ENCODE assay signal across 1 cellular context in the genomic region with DNA sequence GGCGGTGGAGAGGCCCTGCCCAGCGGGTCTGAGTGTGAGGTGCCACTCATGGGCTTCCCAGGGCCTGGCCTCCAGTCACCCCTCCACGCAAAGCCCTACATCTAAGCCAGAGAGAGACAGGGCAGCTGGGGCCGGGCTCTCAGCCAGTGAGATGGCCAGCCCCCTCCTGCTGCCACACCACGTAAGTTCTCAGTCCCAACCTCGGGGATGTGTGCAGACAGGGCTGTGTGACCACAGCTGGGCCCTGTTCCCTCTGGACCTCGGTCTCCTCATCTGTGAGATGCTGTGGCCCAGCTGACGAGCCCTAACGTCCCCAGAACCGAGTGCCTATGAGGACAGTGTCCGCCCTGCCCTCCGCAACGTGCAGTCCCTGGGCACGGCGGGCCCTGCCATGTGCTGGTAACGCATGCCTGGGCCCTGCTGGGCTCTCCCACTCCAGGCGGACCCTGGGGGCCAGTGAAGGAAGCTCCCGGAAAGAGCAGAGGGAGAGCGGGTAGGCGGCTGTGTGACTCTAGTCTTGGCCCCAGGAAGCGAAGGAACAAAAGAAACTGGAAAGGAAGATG.
TF ChIP-seq lines count a peak whose summit lies in the region.

No MANE protein-coding gene starts in this region.

TF ChIP-seq in GM23338, 12 proteins besides CTCF, POLR2A, EP300 and RAD21 (continued from another document):
- TF ChIP-seq, protein P1, sequence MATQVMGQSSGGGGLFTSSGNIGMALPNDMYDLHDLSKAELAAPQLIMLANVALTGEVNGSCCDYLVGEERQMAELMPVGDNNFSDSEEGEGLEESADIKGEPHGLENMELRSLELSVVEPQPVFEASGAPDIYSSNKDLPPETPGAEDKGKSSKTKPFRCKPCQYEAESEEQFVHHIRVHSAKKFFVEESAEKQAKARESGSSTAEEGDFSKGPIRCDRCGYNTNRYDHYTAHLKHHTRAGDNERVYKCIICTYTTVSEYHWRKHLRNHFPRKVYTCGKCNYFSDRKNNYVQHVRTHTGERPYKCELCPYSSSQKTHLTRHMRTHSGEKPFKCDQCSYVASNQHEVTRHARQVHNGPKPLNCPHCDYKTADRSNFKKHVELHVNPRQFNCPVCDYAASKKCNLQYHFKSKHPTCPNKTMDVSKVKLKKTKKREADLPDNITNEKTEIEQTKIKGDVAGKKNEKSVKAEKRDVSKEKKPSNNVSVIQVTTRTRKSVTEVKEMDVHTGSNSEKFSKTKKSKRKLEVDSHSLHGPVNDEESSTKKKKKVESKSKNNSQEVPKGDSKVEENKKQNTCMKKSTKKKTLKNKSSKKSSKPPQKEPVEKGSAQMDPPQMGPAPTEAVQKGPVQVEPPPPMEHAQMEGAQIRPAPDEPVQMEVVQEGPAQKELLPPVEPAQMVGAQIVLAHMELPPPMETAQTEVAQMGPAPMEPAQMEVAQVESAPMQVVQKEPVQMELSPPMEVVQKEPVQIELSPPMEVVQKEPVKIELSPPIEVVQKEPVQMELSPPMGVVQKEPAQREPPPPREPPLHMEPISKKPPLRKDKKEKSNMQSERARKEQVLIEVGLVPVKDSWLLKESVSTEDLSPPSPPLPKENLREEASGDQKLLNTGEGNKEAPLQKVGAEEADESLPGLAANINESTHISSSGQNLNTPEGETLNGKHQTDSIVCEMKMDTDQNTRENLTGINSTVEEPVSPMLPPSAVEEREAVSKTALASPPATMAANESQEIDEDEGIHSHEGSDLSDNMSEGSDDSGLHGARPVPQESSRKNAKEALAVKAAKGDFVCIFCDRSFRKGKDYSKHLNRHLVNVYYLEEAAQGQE (IDR thresholded peaks at IDR 0.05; ENCODE audit: unreplicated experiment) = no peak
- TF ChIP-seq, protein P2, sequence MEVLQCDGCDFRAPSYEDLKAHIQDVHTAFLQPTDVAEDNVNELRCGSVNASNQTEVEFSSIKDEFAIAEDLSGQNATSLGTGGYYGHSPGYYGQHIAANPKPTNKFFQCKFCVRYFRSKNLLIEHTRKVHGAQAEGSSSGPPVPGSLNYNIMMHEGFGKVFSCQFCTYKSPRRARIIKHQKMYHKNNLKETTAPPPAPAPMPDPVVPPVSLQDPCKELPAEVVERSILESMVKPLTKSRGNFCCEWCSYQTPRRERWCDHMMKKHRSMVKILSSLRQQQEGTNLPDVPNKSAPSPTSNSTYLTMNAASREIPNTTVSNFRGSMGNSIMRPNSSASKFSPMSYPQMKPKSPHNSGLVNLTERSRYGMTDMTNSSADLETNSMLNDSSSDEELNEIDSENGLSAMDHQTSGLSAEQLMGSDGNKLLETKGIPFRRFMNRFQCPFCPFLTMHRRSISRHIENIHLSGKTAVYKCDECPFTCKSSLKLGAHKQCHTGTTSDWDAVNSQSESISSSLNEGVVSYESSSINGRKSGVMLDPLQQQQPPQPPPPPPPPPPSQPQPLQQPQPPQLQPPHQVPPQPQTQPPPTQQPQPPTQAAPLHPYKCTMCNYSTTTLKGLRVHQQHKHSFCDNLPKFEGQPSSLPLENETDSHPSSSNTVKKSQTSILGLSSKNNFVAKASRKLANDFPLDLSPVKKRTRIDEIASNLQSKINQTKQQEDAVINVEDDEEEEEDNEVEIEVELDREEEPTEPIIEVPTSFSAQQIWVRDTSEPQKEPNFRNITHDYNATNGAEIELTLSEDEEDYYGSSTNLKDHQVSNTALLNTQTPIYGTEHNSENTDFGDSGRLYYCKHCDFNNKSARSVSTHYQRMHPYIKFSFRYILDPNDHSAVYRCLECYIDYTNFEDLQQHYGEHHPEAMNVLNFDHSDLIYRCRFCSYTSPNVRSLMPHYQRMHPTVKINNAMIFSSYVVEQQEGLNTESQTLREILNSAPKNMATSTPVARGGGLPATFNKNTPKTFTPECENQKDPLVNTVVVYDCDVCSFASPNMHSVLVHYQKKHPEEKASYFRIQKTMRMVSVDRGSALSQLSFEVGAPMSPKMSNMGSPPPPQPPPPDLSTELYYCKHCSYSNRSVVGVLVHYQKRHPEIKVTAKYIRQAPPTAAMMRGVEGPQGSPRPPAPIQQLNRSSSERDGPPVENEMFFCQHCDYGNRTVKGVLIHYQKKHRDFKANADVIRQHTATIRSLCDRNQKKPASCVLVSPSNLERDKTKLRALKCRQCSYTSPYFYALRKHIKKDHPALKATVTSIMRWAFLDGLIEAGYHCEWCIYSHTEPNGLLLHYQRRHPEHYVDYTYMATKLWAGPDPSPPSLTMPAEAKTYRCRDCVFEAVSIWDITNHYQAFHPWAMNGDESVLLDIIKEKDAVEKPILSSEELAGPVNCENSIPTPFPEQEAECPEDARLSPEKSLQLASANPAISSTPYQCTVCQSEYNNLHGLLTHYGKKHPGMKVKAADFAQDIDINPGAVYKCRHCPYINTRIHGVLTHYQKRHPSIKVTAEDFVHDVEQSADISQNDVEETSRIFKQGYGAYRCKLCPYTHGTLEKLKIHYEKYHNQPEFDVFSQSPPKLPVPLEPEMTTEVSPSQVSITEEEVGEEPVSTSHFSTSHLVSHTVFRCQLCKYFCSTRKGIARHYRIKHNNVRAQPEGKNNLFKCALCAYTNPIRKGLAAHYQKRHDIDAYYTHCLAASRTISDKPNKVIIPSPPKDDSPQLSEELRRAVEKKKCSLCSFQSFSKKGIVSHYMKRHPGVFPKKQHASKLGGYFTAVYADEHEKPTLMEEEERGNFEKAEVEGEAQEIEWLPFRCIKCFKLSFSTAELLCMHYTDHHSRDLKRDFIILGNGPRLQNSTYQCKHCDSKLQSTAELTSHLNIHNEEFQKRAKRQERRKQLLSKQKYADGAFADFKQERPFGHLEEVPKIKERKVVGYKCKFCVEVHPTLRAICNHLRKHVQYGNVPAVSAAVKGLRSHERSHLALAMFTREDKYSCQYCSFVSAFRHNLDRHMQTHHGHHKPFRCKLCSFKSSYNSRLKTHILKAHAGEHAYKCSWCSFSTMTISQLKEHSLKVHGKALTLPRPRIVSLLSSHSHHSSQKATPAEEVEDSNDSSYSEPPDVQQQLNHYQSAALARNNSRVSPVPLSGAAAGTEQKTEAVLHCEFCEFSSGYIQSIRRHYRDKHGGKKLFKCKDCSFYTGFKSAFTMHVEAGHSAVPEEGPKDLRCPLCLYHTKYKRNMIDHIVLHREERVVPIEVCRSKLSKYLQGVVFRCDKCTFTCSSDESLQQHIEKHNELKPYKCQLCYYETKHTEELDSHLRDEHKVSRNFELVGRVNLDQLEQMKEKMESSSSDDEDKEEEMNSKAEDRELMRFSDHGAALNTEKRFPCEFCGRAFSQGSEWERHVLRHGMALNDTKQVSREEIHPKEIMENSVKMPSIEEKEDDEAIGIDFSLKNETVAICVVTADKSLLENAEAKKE (CRISPR knock-in tag; IDR thresholded peaks at IDR 0.05) = no peak
- TF ChIP-seq STAT1 (IDR thresholded peaks at IDR 0.05; ENCODE audit: unreplicated experiment) (no peak), POLR2AphosphoS5 (IDR thresholded peaks at IDR 0.05; ENCODE audit: low read depth) (no peak)
